Comparison of ENCODE assay signal across 1 cellular context in the genomic region with DNA sequence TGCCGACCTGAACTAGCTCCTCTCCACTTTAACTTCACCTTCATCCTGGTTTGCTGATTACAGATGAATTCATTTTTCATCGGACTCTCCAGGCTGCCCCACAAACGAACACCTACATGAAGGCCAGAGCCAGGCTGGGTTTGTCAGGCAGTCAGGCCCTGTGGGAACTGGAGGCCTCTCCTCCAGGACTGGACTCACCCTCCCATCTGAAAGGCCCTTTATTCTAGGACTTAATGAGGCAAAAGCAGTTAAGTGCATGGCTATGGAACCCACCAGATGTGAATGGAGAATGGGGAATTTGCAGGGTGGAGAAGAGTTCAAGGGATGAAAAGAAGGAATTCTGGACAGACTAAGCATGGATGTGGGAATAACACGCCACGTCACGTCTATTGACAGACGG.
TF ChIP-seq lines count a peak whose summit lies in the region.

No MANE protein-coding gene starts in this region.

TF ChIP-seq in liver, 16 proteins besides CTCF, POLR2A, EP300 and RAD21 (continued from another document):
- TF ChIP-seq, protein P1, sequence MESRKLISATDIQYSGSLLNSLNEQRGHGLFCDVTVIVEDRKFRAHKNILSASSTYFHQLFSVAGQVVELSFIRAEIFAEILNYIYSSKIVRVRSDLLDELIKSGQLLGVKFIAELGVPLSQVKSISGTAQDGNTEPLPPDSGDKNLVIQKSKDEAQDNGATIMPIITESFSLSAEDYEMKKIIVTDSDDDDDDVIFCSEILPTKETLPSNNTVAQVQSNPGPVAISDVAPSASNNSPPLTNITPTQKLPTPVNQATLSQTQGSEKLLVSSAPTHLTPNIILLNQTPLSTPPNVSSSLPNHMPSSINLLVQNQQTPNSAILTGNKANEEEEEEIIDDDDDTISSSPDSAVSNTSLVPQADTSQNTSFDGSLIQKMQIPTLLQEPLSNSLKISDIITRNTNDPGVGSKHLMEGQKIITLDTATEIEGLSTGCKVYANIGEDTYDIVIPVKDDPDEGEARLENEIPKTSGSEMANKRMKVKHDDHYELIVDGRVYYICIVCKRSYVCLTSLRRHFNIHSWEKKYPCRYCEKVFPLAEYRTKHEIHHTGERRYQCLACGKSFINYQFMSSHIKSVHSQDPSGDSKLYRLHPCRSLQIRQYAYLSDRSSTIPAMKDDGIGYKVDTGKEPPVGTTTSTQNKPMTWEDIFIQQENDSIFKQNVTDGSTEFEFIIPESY (IDR thresholded peaks at IDR 0.05) = no peak
- TF ChIP-seq FOXA2 (IDR thresholded peaks at IDR 0.05) = no peak
- TF ChIP-seq MAX (IDR thresholded peaks at IDR 0.05) = no peak
- no peak for TF ChIP-seq EGR1 (IDR thresholded peaks at IDR 0.05; ENCODE audit: low read depth in 2 of 2)
- no peak for TF ChIP-seq FOXA1 (IDR thresholded peaks at IDR 0.05)
- no peak for TF ChIP-seq YY1 (IDR thresholded peaks at IDR 0.05)
